ENCODE assay signal across 2 cellular contexts in the genomic region with DNA sequence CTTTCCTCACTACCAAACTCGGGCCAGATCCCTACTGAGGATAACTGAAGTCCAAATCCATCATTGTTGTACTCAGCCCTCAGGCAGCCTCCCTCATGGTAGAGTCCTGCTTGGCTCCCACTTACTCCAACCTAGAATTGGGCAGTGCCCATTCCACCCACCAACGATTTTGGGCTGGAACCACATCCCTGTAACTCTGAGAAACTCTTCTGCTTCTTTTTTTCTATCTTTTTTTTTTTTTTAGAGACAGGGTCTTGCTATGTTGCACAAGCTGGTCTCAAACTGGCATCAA.
TF ChIP-seq lines count a peak whose summit lies in the region.

No MANE protein-coding gene starts in this region.

TF ChIP-seq in GM23338, 12 proteins besides CTCF, POLR2A, EP300 and RAD21 (continued from another document):
- TF ChIP-seq, protein P1, sequence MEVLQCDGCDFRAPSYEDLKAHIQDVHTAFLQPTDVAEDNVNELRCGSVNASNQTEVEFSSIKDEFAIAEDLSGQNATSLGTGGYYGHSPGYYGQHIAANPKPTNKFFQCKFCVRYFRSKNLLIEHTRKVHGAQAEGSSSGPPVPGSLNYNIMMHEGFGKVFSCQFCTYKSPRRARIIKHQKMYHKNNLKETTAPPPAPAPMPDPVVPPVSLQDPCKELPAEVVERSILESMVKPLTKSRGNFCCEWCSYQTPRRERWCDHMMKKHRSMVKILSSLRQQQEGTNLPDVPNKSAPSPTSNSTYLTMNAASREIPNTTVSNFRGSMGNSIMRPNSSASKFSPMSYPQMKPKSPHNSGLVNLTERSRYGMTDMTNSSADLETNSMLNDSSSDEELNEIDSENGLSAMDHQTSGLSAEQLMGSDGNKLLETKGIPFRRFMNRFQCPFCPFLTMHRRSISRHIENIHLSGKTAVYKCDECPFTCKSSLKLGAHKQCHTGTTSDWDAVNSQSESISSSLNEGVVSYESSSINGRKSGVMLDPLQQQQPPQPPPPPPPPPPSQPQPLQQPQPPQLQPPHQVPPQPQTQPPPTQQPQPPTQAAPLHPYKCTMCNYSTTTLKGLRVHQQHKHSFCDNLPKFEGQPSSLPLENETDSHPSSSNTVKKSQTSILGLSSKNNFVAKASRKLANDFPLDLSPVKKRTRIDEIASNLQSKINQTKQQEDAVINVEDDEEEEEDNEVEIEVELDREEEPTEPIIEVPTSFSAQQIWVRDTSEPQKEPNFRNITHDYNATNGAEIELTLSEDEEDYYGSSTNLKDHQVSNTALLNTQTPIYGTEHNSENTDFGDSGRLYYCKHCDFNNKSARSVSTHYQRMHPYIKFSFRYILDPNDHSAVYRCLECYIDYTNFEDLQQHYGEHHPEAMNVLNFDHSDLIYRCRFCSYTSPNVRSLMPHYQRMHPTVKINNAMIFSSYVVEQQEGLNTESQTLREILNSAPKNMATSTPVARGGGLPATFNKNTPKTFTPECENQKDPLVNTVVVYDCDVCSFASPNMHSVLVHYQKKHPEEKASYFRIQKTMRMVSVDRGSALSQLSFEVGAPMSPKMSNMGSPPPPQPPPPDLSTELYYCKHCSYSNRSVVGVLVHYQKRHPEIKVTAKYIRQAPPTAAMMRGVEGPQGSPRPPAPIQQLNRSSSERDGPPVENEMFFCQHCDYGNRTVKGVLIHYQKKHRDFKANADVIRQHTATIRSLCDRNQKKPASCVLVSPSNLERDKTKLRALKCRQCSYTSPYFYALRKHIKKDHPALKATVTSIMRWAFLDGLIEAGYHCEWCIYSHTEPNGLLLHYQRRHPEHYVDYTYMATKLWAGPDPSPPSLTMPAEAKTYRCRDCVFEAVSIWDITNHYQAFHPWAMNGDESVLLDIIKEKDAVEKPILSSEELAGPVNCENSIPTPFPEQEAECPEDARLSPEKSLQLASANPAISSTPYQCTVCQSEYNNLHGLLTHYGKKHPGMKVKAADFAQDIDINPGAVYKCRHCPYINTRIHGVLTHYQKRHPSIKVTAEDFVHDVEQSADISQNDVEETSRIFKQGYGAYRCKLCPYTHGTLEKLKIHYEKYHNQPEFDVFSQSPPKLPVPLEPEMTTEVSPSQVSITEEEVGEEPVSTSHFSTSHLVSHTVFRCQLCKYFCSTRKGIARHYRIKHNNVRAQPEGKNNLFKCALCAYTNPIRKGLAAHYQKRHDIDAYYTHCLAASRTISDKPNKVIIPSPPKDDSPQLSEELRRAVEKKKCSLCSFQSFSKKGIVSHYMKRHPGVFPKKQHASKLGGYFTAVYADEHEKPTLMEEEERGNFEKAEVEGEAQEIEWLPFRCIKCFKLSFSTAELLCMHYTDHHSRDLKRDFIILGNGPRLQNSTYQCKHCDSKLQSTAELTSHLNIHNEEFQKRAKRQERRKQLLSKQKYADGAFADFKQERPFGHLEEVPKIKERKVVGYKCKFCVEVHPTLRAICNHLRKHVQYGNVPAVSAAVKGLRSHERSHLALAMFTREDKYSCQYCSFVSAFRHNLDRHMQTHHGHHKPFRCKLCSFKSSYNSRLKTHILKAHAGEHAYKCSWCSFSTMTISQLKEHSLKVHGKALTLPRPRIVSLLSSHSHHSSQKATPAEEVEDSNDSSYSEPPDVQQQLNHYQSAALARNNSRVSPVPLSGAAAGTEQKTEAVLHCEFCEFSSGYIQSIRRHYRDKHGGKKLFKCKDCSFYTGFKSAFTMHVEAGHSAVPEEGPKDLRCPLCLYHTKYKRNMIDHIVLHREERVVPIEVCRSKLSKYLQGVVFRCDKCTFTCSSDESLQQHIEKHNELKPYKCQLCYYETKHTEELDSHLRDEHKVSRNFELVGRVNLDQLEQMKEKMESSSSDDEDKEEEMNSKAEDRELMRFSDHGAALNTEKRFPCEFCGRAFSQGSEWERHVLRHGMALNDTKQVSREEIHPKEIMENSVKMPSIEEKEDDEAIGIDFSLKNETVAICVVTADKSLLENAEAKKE (CRISPR knock-in tag; IDR thresholded peaks at IDR 0.05) = no peak
- TF ChIP-seq, protein P2, sequence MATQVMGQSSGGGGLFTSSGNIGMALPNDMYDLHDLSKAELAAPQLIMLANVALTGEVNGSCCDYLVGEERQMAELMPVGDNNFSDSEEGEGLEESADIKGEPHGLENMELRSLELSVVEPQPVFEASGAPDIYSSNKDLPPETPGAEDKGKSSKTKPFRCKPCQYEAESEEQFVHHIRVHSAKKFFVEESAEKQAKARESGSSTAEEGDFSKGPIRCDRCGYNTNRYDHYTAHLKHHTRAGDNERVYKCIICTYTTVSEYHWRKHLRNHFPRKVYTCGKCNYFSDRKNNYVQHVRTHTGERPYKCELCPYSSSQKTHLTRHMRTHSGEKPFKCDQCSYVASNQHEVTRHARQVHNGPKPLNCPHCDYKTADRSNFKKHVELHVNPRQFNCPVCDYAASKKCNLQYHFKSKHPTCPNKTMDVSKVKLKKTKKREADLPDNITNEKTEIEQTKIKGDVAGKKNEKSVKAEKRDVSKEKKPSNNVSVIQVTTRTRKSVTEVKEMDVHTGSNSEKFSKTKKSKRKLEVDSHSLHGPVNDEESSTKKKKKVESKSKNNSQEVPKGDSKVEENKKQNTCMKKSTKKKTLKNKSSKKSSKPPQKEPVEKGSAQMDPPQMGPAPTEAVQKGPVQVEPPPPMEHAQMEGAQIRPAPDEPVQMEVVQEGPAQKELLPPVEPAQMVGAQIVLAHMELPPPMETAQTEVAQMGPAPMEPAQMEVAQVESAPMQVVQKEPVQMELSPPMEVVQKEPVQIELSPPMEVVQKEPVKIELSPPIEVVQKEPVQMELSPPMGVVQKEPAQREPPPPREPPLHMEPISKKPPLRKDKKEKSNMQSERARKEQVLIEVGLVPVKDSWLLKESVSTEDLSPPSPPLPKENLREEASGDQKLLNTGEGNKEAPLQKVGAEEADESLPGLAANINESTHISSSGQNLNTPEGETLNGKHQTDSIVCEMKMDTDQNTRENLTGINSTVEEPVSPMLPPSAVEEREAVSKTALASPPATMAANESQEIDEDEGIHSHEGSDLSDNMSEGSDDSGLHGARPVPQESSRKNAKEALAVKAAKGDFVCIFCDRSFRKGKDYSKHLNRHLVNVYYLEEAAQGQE (IDR thresholded peaks at IDR 0.05; ENCODE audit: unreplicated experiment) = no peak
- no peak for TF ChIP-seq CREB1 (CRISPR knock-in tag; IDR thresholded peaks at IDR 0.05; ENCODE audit: low read depth)
- no peak for TF ChIP-seq ZNF114 (CRISPR knock-in tag; IDR thresholded peaks at IDR 0.05)
TF ChIP-seq in GM23338: peak in this region for 0.

TF ChIP-seq in HEK293T, 16 proteins besides CTCF, POLR2A, EP300 and RAD21 (continued from another document):
- TF ChIP-seq LEF1 (IDR thresholded peaks at IDR 0.05; ENCODE audit: borderline replicate concordance) = no peak
- TF ChIP-seq FOXM1 (IDR thresholded peaks at IDR 0.05; ENCODE audit: borderline replicate concordance) = no peak
TF ChIP-seq in HEK293T: peak in this region for 0.
